ENCODE assay signal across 8 cellular contexts in genomic region chr22:23895599-23896144, GRCh38. TPM values are rescaled to one million over a fixed set of nuclear protein-coding genes. Genes with fewer than 3 reads are reported as not detected.
DNase-seq lines count a peak whose midpoint lies in the region; ATAC-seq and TF ChIP-seq lines count a peak whose summit lies in the region.

No MANE protein-coding gene starts in this region.

- peaks cover 22% of the 10 kb centered on the region for H4K20me1 ChIP-seq in PC-9 (ENCODE audit: insufficient read depth)
- H4K20me1 ChIP-seq in osteoblast (ENCODE audit: insufficient read depth, low read length), result peaks cover 16% of the 10 kb centered on the region

- ATAC-seq in GM18858 (IDR thresholded peaks at IDR 0.05; ENCODE audit: unreplicated experiment) (no peak), GM21526 (IDR thresholded peaks at IDR 0.05; ENCODE audit: low FRiP score, unreplicated experiment) (no peak), HG02763 (IDR thresholded peaks at IDR 0.05; ENCODE audit: unreplicated experiment) (no peak)

- intact Hi-C loops in CD4-positive, alpha-beta memory T cell (cut with micrococcal nuclease), result loop anchor here (10.0 kb wide), 1 partner anchor 659 kb away; the partner anchor contains the start of genes GUCD1 and SNRPD3
- intact Hi-C loops in PC-9 (cut with micrococcal nuclease; ENCODE audit: unreplicated experiment), result no loop called here

- peaks cover 13 to 32% (median 23%) of the 10 kb centered on the region in 4 donors for H3K4me1 Mint-ChIP-seq in CD4-positive, alpha-beta memory T cell
- peaks cover 5% of the 10 kb centered on the region for H3K4me1 Mint-ChIP-seq in endothelial cell (ENCODE audit: unreplicated experiment)

- peak overlapping the region; percentile 77 for H3K27ac ChIP-seq in CD4-positive, alpha-beta memory T cell (ENCODE audit: low read depth, low read length)
- peak overlapping the region; percentile 79; the same call in 1 of the 2 replicates for H3K27ac ChIP-seq in PC-9
- H3K27ac ChIP-seq in osteoblast (ENCODE audit: low read depth, low read length), result peak overlapping the region; percentile 68

- POLR2A ChIA-PET in CD4-positive, alpha-beta memory T cell (lab: Charles Lee; ENCODE audit: partially characterized antibody), result interaction anchor here (1.1 to 1.8 kb wide), 3 partner anchors 18 to 109 kb away, joined by 3 to 10 read pairs (median 3); partner anchors contain the start of gene SMARCB1
- POLR2A ChIA-PET in PC-9 (lab: Charles Lee; ENCODE audit: unreplicated experiment), result interaction anchor here (0.6 kb wide), 1 partner anchor 30 kb away, joined by 6 read pairs; no protein-coding TSS in a partner anchor

- H3K27me3 ChIP-seq in CD4-positive, alpha-beta memory T cell (ENCODE audit: insufficient read depth, low read length), result no peaks in the 10 kb centered on the region
- H3K27me3 ChIP-seq in PC-9 (ENCODE audit: insufficient read depth, low read depth) (no peaks in the 10 kb centered on the region), osteoblast (ENCODE audit: insufficient read depth, low read length) (no peaks in the 10 kb centered on the region)

- peaks cover 22% of the 10 kb centered on the region for H3K4me1 ChIP-seq in CD4-positive, alpha-beta memory T cell (ENCODE audit: insufficient read depth, low read length)
- peaks cover 19% of the 10 kb centered on the region for H3K4me1 ChIP-seq in PC-9 (replicated peaks; ENCODE audit: insufficient read depth)
- H3K4me1 ChIP-seq in osteoblast (ENCODE audit: insufficient read depth, low read length), result peaks cover 11% of the 10 kb centered on the region

- peak overlapping the region; percentile 86 to 98 (median 92) for H3K27ac Mint-ChIP-seq in CD4-positive, alpha-beta memory T cell
- no peak overlapping the region for H3K27ac Mint-ChIP-seq in endothelial cell (ENCODE audit: unreplicated experiment)

- H3K27me3 Mint-ChIP-seq in CD4-positive, alpha-beta memory T cell, result no peaks in the 10 kb centered on the region
- peaks cover 9% of the 10 kb centered on the region for H3K27me3 Mint-ChIP-seq in endothelial cell (ENCODE audit: unreplicated experiment)

- BruUV-seq in PC-9 (replicated peaks; lab: Mats Ljungman, UMichigan), result no TSS peak

- H2AFZ ChIP-seq in PC-9, result no peak overlapping the region
- no peak overlapping the region for H2AFZ ChIP-seq in osteoblast (ENCODE audit: low read length)

- H3K9me2 ChIP-seq in PC-9 (ENCODE audit: insufficient read depth), result no peaks in the 10 kb centered on the region

- TF ChIP-seq CTCF in PC-9 (conservative IDR thresholded peaks at IDR 0.05), result 0 out of 2 replicates have a peak, but pooled peaks have one; percentile 8
- no peak for TF ChIP-seq CTCF in endothelial cell (IDR thresholded peaks at IDR 0.05; ENCODE audit: unreplicated experiment)
- TF ChIP-seq CTCF in osteoblast (IDR thresholded peaks at IDR 0.05; ENCODE audit: extremely low read depth, low read depth, low read length), result no peak

- H3K4me2 ChIP-seq in PC-9, result peak overlapping the region; percentile 100
- peak overlapping the region; percentile 90 for H3K4me2 ChIP-seq in osteoblast (ENCODE audit: insufficient read depth, low read length)

- H3K4me3 ChIP-seq in CD4-positive, alpha-beta memory T cell (ENCODE audit: low read length in 2 of 2), result peak overlapping the region; percentile 57 to 69
- peak overlapping the region; percentile 80 for H3K4me3 ChIP-seq in PC-9
- H3K4me3 ChIP-seq in osteoblast (ENCODE audit: insufficient read depth, low read length), result peak overlapping the region; percentile 92

- H3F3A ChIP-seq in PC-9 (ENCODE audit: insufficient read depth, low read depth), result peaks cover 65% of the 10 kb centered on the region; the same call in 1 of the 2 replicates

- peaks cover 31% of the 10 kb centered on the region for H3K79me2 ChIP-seq in PC-9 (ENCODE audit: low read depth)
- H3K79me2 ChIP-seq in osteoblast (ENCODE audit: insufficient read depth, low read length), result peaks cover 22% of the 10 kb centered on the region

- H3K36me3 ChIP-seq in CD4-positive, alpha-beta memory T cell (ENCODE audit: insufficient read depth, low read length), result peaks cover 17% of the 10 kb centered on the region
- H3K36me3 ChIP-seq in PC-9 (ENCODE audit: low read depth) (peaks cover 23% of the 10 kb centered on the region), osteoblast (ENCODE audit: insufficient read depth, low read length) (peaks cover 15% of the 10 kb centered on the region)

- peak overlapping the region; percentile 91 to 97 (median 95) for H3K4me3 Mint-ChIP-seq in CD4-positive, alpha-beta memory T cell
- H3K4me3 Mint-ChIP-seq in endothelial cell (ENCODE audit: unreplicated experiment), result peak overlapping the region; percentile 90

- H3K9me3 ChIP-seq in CD4-positive, alpha-beta memory T cell (ENCODE audit: control insufficient read depth in 1 of 2, low read length in 2 of 2), result no peaks in the 10 kb centered on the region
- H3K9me3 ChIP-seq in PC-9 (ENCODE audit: insufficient read depth, low read depth), result no peaks in the 10 kb centered on the region
- H3K9me3 ChIP-seq in osteoblast (ENCODE audit: low read depth, low read length), result no peaks in the 10 kb centered on the region

- peaks cover 12 to 27% of the 10 kb centered on the region in 2 donors for H3K36me3 Mint-ChIP-seq in CD4-positive, alpha-beta memory T cell
- peaks cover 10% of the 10 kb centered on the region for H3K36me3 Mint-ChIP-seq in endothelial cell (ENCODE audit: low read depth, unreplicated experiment)

- H3K9me3 Mint-ChIP-seq in CD4-positive, alpha-beta memory T cell, result no peaks in the 10 kb centered on the region
- no peaks in the 10 kb centered on the region for H3K9me3 Mint-ChIP-seq in endothelial cell (ENCODE audit: unreplicated experiment)

- CTCF ChIA-PET in CD4-positive, alpha-beta memory T cell (lab: Charles Lee; ENCODE audit: partially characterized antibody), result no interaction called here
- CTCF ChIA-PET in PC-9 (lab: Charles Lee), result no interaction called here

- DNase-seq in CD4-positive, alpha-beta memory T cell, result no peak
- DNase-seq in PC-9, result peak in 1 of 2 experiments; percentile 17
- DNase-seq in endothelial cell (ENCODE audit: low spot score), result no peak
- DNase-seq in osteoblast (ENCODE audit: insufficient read length, low spot score, missing footprints), result peak; percentile 46
- DNase-seq in GF-D8 (lab: John Stamatoyannopoulos, UW), result no peak

RNA-seq across cellular contexts. Expression of gene MIF, which starts 1.5 kb away (rescaled TPM):
- total RNA-seq in CD4-positive, alpha-beta memory T cell, result 100 to 1,000 TPM; 208 to 217 TPM
- polyA plus RNA-seq in CD4-positive, alpha-beta memory T cell, result 1,000 to 10,000 TPM; 1,156 to 1,346 TPM
- total RNA-seq in PC-9 (2021) (531 and 695 TPM in 2 replicates), endothelial cell (ENCODE audit: unreplicated experiment) (306 TPM), osteoblast (123 and 131 TPM in 2 replicates)

RNA-seq across cellular contexts. Expression of gene SLC2A11, which starts 38.0 kb away (rescaled TPM):
- total RNA-seq in CD4-positive, alpha-beta memory T cell, result 10 to 100 TPM; 24.5 to 27.2 TPM
- 1 to 10 TPM; 3.9 to 5.0 TPM for polyA plus RNA-seq in CD4-positive, alpha-beta memory T cell
- total RNA-seq in PC-9 (2021), result 24.0 and 26.9 TPM in 2 replicates
- 9.2 TPM for total RNA-seq in endothelial cell (ENCODE audit: unreplicated experiment)
- 14.1 and 20.9 TPM in 2 replicates for total RNA-seq in osteoblast

RNA-seq across cellular contexts. Expression of gene DERL3, which starts 56.9 kb away (rescaled TPM):
- total RNA-seq in CD4-positive, alpha-beta memory T cell, result 1 to 10 TPM; 1.9 to 2.9 TPM
- 1 to 10 TPM in 1 of 2 donors, under 1 TPM in 1; 0.25 to 1.5 TPM for polyA plus RNA-seq in CD4-positive, alpha-beta memory T cell
- total RNA-seq in PC-9 (2021) (0.41 and 1.2 TPM in 2 replicates), endothelial cell (ENCODE audit: unreplicated experiment) (1.3 TPM), osteoblast (0.36 and 0.59 TPM in 2 replicates)
